In genomic region chr17:42193216-42194132, GRCh38 we compare ENCODE assay signal across 8 cellular contexts. TPM values are rescaled to one million over a fixed set of nuclear protein-coding genes. Genes with fewer than 3 reads are reported as not detected.
A peak's percentile ranks its signal among the peaks of the same experiment; 100 is the strongest.
DNase-seq lines count a peak whose midpoint lies in the region; ATAC-seq and TF ChIP-seq lines count a peak whose summit lies in the region.

No MANE protein-coding gene starts in this region.

- H3K36me3 Mint-ChIP-seq in CD4-positive, alpha-beta memory T cell, result no peaks in the 10 kb centered on the region

- peak overlapping the region; percentile 82 to 96 (median 93) for H3K4me3 Mint-ChIP-seq in CD4-positive, alpha-beta memory T cell

- H3K9ac ChIP-seq in NT2/D1 (ENCODE audit: insufficient read length, low read depth), result peak overlapping the region; percentile 68
- H3K9ac ChIP-seq in endocrine pancreas (ENCODE audit: control insufficient read depth, insufficient read depth, low read length), result peak overlapping the region; percentile 58

- no peaks in the 10 kb centered on the region for H4K20me1 ChIP-seq in osteoblast (ENCODE audit: insufficient read depth, low read length)

- ATAC-seq in HG02884 (IDR thresholded peaks at IDR 0.05; ENCODE audit: unreplicated experiment) (no peak), HG02885 (IDR thresholded peaks at IDR 0.05; ENCODE audit: poor library complexity, unreplicated experiment) (no peak), HG03378 (IDR thresholded peaks at IDR 0.05; ENCODE audit: unreplicated experiment) (no peak)

- H3K9me3 Mint-ChIP-seq in CD4-positive, alpha-beta memory T cell, result peaks cover 0 to 6% (median 0%) of the 10 kb centered on the region in 8 donors

- no peaks in the 10 kb centered on the region for H3K27me3 ChIP-seq in CD4-positive, alpha-beta memory T cell (ENCODE audit: insufficient read depth, low read length)
- no peaks in the 10 kb centered on the region for H3K27me3 ChIP-seq in NT2/D1 (ENCODE audit: insufficient read depth, insufficient read length)
- H3K27me3 ChIP-seq in endocrine pancreas (ENCODE audit: control insufficient read depth, insufficient read depth, low read length), result no peaks in the 10 kb centered on the region
- H3K27me3 ChIP-seq in osteoblast (ENCODE audit: insufficient read depth, low read length), result no peaks in the 10 kb centered on the region

- H3K27me3 Mint-ChIP-seq in CD4-positive, alpha-beta memory T cell, result no peaks in the 10 kb centered on the region

- peak overlapping the region; percentile 70 for H3K27ac ChIP-seq in CD4-positive, alpha-beta memory T cell (ENCODE audit: low read depth, low read length)
- peak overlapping the region; percentile 29 for H3K27ac ChIP-seq in osteoblast (ENCODE audit: low read depth, low read length)

- peaks cover 20% of the 10 kb centered on the region for H3K4me1 ChIP-seq in CD4-positive, alpha-beta memory T cell (ENCODE audit: insufficient read depth, low read length)
- peaks cover 4% of the 10 kb centered on the region for H3K4me1 ChIP-seq in NT2/D1 (ENCODE audit: insufficient read depth, insufficient read length)
- H3K4me1 ChIP-seq in endocrine pancreas (ENCODE audit: control insufficient read depth, insufficient read depth, low read length), result no peaks in the 10 kb centered on the region
- peaks cover 6% of the 10 kb centered on the region for H3K4me1 ChIP-seq in osteoblast (ENCODE audit: insufficient read depth, low read length)

- peak overlapping the region; percentile 97 for H2AFZ ChIP-seq in osteoblast (ENCODE audit: low read length)

- peaks cover 12 to 25% (median 20%) of the 10 kb centered on the region in 4 donors for H3K4me1 Mint-ChIP-seq in CD4-positive, alpha-beta memory T cell

- H3K4me2 ChIP-seq in osteoblast (ENCODE audit: insufficient read depth, low read length), result peak overlapping the region; percentile 86

- H3K9me3 ChIP-seq in CD4-positive, alpha-beta memory T cell (ENCODE audit: control insufficient read depth in 1 of 2, low read length in 2 of 2), result no peaks in the 10 kb centered on the region
- no peaks in the 10 kb centered on the region for H3K9me3 ChIP-seq in NT2/D1 (ENCODE audit: insufficient read depth, low read length)
- H3K9me3 ChIP-seq in endocrine pancreas (ENCODE audit: control insufficient read depth, low read length), result no peaks in the 10 kb centered on the region
- H3K9me3 ChIP-seq in osteoblast (ENCODE audit: low read depth, low read length), result no peaks in the 10 kb centered on the region

- DNase-seq in CD4-positive, alpha-beta memory T cell, result no peak
- no peak for DNase-seq in NT2/D1 (ENCODE audit: low read depth, low spot score)
- DNase-seq in osteoblast (ENCODE audit: insufficient read length, low spot score, missing footprints), result no peak
- DNase-seq in mesenteric fat pad (ENCODE audit: low spot score), result no peak

- CTCF ChIA-PET in CD4-positive, alpha-beta memory T cell (lab: Charles Lee; ENCODE audit: partially characterized antibody), result interaction anchor here (0.8 to 2.1 kb wide), 7 partner anchors 9 to 212 kb away, joined by 3 to 15 read pairs (median 3); partner anchors contain the start of genes HCRT and KCNH4

- peak overlapping the region; percentile 64 to 97 for H3K4me3 ChIP-seq in CD4-positive, alpha-beta memory T cell (ENCODE audit: low read length in 2 of 2)
- H3K4me3 ChIP-seq in NT2/D1 (ENCODE audit: insufficient read length, low read depth) (peak overlapping the region; percentile 50), endocrine pancreas (ENCODE audit: control insufficient read depth, insufficient read depth, low read length) (peak overlapping the region; percentile 66), osteoblast (ENCODE audit: insufficient read depth, low read length) (peak overlapping the region; percentile 79)

- no peaks in the 10 kb centered on the region for H3K36me3 ChIP-seq in CD4-positive, alpha-beta memory T cell (ENCODE audit: insufficient read depth, low read length)
- no peaks in the 10 kb centered on the region for H3K36me3 ChIP-seq in NT2/D1 (ENCODE audit: insufficient read depth, insufficient read length, low read length)
- no peaks in the 10 kb centered on the region for H3K36me3 ChIP-seq in endocrine pancreas (ENCODE audit: control insufficient read depth, insufficient read depth, low read length)
- H3K36me3 ChIP-seq in osteoblast (ENCODE audit: insufficient read depth, low read length), result no peaks in the 10 kb centered on the region

- POLR2A ChIA-PET in CD4-positive, alpha-beta memory T cell (lab: Charles Lee; ENCODE audit: partially characterized antibody), result interaction anchor here (1.0 to 4.2 kb wide), 17 partner anchors 11 to 505 kb away, joined by 3 to 50 read pairs (median 4); partner anchors contain the start of genes ACLY, CNP, DHX58 and EIF1

- intact Hi-C loops in CD4-positive, alpha-beta memory T cell (cut with micrococcal nuclease), result loop anchor here (1.0 kb wide), 2 partner anchors 9 to 38 kb away; no protein-coding TSS in a partner anchor

- H3K27ac Mint-ChIP-seq in CD4-positive, alpha-beta memory T cell, result peak overlapping the region; percentile 60 to 95 (median 89)

- no peaks in the 10 kb centered on the region for H3K79me2 ChIP-seq in osteoblast (ENCODE audit: insufficient read depth, low read length)

- no peak for TF ChIP-seq CTCF in osteoblast (IDR thresholded peaks at IDR 0.05; ENCODE audit: extremely low read depth, low read depth, low read length)

RNA-seq across cellular contexts. Expression of gene GHDC, which starts 0.8 kb away (rescaled TPM):
- 10 to 100 TPM; 23.9 to 25.3 TPM for total RNA-seq in CD4-positive, alpha-beta memory T cell
- polyA plus RNA-seq in CD4-positive, alpha-beta memory T cell, result 10 to 100 TPM; 12.9 to 17.9 TPM
- total RNA-seq in osteoblast (26.8 and 31.8 TPM in 2 replicates), mesenteric fat pad (20.0 TPM)

RNA-seq across cellular contexts. Expression of gene HCRT, which starts 8.2 kb away (rescaled TPM):
- total RNA-seq in CD4-positive, alpha-beta memory T cell, result not detected
- polyA plus RNA-seq in CD4-positive, alpha-beta memory T cell, result not detected
- total RNA-seq in osteoblast (not detected in 2 replicates), mesenteric fat pad (not detected)

RNA-seq across cellular contexts. Expression of gene KCNH4, which starts 12.5 kb away (rescaled TPM):
- total RNA-seq in CD4-positive, alpha-beta memory T cell, result under 1 TPM; 0.09 to 0.11 TPM
- not detected for polyA plus RNA-seq in CD4-positive, alpha-beta memory T cell
- not detected in 2 replicates for total RNA-seq in osteoblast
- total RNA-seq in mesenteric fat pad, result 0.55 TPM

RNA-seq across cellular contexts. Expression of gene RAB5C, which starts 38.7 kb away (rescaled TPM):
- 10 to 100 TPM; 77.7 to 80.6 TPM for total RNA-seq in CD4-positive, alpha-beta memory T cell
- polyA plus RNA-seq in CD4-positive, alpha-beta memory T cell, result 10 to 100 TPM; 63.4 to 73.1 TPM
- total RNA-seq in osteoblast (80.0 and 90.5 TPM in 2 replicates), mesenteric fat pad (180 TPM)
